12 cellular contexts compared by ENCODE assay signal in genomic region chrX:20452487-20452886, GRCh38.
DNase-seq lines count a peak whose midpoint lies in the region; ATAC-seq and TF ChIP-seq lines count a peak whose summit lies in the region.
"Had no signal": no experiment of that assay in that cellular context is flagged by ENCODE, and none has a peak within 500 bp of the region (broad histone marks: within the 10 kb centered on the region; RNA-seq: fewer than 3 reads in every experiment).

No MANE protein-coding gene starts in this region.

- CTCF ChIA-PET in activated CD4-positive, alpha-beta memory T cell treated with anti-CD3 and anti-CD28 coated beads, Interleukin-2, amount 10 ng/mL, durations not matched to agents 7 days and 5 days (lab: Charles Lee): interaction anchor here (0.6 to 1.2 kb wide), 2 partner anchors 15 to 199 kb away, joined by 4 read pairs; no protein-coding TSS in a partner anchor

- no peak overlapping the region for H3K4me3 ChIP-seq in GM12865 (ENCODE audit: low read depth, low read length)
- H3K4me3 ChIP-seq: pancreas had no signal

- peaks cover 5% of the 10 kb centered on the region for H3K36me3 Mint-ChIP-seq in activated CD4-positive, alpha-beta memory T cell treated with anti-CD3 and anti-CD28 coated beads, Interleukin-2, amount 10 ng/mL, durations not matched to agents 7 days and 5 days (ENCODE audit: low read depth)

- peaks cover 5% of the 10 kb centered on the region for H3K9me3 Mint-ChIP-seq in activated CD4-positive, alpha-beta memory T cell treated with anti-CD3 and anti-CD28 coated beads, Interleukin-2, amount 10 ng/mL, durations not matched to agents 7 days and 5 days

- DNase-seq in GM12865 (ENCODE audit: low read depth) (peak; percentile 38), DMS53 treated with DMSO at 0.1 percent for 48 hours (lab: John Stamatoyannopoulos, UW; ENCODE audit: unreplicated experiment) (no peak), SHP77 treated with DMSO at 0.1 percent for 48 hours (lab: John Stamatoyannopoulos, UW) (no peak), DMS 273 (lab: John Stamatoyannopoulos, UW; ENCODE audit: unreplicated experiment) (no peak)
- DNase-seq in activated CD4-positive, alpha-beta memory T cell treated with anti-CD3 and anti-CD28 coated beads, Interleukin-2, amount 10 ng/mL, durations not matched to agents 7 days and 5 days: no peak
- DNase-seq: cortex of kidney, mammary epithelial cell, pancreas, T-helper 9 cell had no signal

- POLR2A ChIA-PET in activated CD4-positive, alpha-beta memory T cell treated with anti-CD3 and anti-CD28 coated beads, Interleukin-2, amount 10 ng/mL, durations not matched to agents 7 days and 5 days (lab: Charles Lee): interaction anchor here (0.9 to 3.3 kb wide), 3 partner anchors 14 to 74 kb away, joined by 3 to 15 read pairs (median 3); no protein-coding TSS in a partner anchor

- H3K27me3 Mint-ChIP-seq in activated CD4-positive, alpha-beta memory T cell treated with anti-CD3 and anti-CD28 coated beads, Interleukin-2, amount 10 ng/mL, durations not matched to agents 7 days and 5 days: peaks cover 4% of the 10 kb centered on the region

- H3K27ac Mint-ChIP-seq in activated CD4-positive, alpha-beta memory T cell treated with anti-CD3 and anti-CD28 coated beads, Interleukin-2, amount 10 ng/mL, durations not matched to agents 7 days and 5 days: peak overlapping the region; percentile 91

- peak overlapping the region; percentile 22 for H3K4me3 Mint-ChIP-seq in activated CD4-positive, alpha-beta memory T cell treated with anti-CD3 and anti-CD28 coated beads, Interleukin-2, amount 10 ng/mL, durations not matched to agents 7 days and 5 days

- ATAC-seq in GM19043 (IDR thresholded peaks at IDR 0.05; ENCODE audit: low read depth, unreplicated experiment) (peak; percentile 69), HG03025 (IDR thresholded peaks at IDR 0.05; ENCODE audit: low FRiP score, unreplicated experiment) (peak; percentile 70), GM21367 (IDR thresholded peaks at IDR 0.05; ENCODE audit: unreplicated experiment) (no peak)
- ATAC-seq: pancreas had no signal

- H3K4me1 Mint-ChIP-seq in activated CD4-positive, alpha-beta memory T cell treated with anti-CD3 and anti-CD28 coated beads, Interleukin-2, amount 10 ng/mL, durations not matched to agents 7 days and 5 days: peaks cover 51% of the 10 kb centered on the region

- no peak for TF ChIP-seq CTCF in GM12865 (IDR thresholded peaks at IDR 0.05; ENCODE audit: insufficient read depth, low read depth, low read length, missing control alignments)
